In the genomic region with DNA sequence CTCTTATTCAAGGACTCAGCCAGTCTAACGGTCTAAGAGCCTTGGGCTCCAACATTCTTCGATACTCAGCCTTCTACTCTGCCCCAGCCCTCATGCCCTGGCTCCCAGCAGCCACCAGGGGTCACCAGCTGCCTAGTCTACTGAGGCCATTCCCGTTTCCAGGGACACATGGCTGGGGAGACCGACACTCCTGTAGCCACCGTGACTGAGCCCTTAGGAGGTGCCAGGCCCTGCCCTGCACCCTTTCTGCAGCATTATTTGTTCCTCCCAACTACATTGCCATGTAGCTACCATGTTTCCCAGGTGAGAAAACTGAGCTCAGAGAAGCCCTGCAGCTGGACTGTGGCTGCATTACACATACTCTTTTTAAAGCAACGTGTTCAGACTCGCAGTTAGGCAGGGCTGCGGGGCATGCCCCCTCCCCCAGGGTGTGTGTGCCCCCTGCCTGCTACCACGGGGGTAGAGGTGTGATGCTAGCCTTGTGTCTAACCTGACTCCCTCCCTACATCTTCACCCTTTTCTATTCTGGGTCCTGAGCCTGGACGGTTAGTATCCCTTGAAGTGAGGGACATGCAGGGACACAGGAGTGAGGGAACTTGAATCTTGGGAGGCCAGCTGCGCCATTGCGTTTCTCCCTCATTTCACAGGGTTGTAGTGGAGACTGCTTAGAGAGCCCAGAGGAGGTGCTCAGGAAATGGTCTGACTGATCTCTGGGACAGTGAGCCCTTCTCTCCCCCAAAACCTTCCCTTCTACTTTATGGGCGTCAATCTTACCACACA, we compare ENCODE assay signal across 8 cellular contexts. TPM values are rescaled to one million over a fixed set of nuclear protein-coding genes. Genes with fewer than 3 reads are reported as not detected.
DNase-seq lines count a peak whose midpoint lies in the region; ATAC-seq and TF ChIP-seq lines count a peak whose summit lies in the region.

No MANE protein-coding gene starts in this region.

- intact Hi-C loops in head of caudate nucleus (cut with DNase I): loop anchor here (5.0 to 10.0 kb wide), 2 partner anchors 313 to 346 kb away; a partner anchor contains a TSS

- H3K36me3 ChIP-seq in MM.1S (replicated peaks; ENCODE audit: insufficient read depth, low read length) (no peaks in the 10 kb centered on the region), trophoblast cell (ENCODE audit: control insufficient read depth in 1 of 2, insufficient read depth in 2 of 2, low read length in 2 of 2) (no peaks in the 10 kb centered on the region)

- peaks cover 27% of the 10 kb centered on the region for H3F3A ChIP-seq in MM.1S (ENCODE audit: insufficient read depth, low read length)

- WGBS in trophoblast cell (ENCODE audit: extremely low coverage, insufficient coverage, insufficient read length): no CpG with 5 or more reads among the region's 13 CpGs

- H2AFZ ChIP-seq in MM.1S (ENCODE audit: low read length) (no peak overlapping the region), trophoblast cell (ENCODE audit: insufficient read depth, low read length, poor library complexity) (no peak overlapping the region)

- H3K14ac ChIP-seq in trophoblast cell (ENCODE audit: low read length): no peak overlapping the region

- peak overlapping the region; percentile 70 for H3K27ac Mint-ChIP-seq in activated naive CD8-positive, alpha-beta T cell

- peaks cover 2% of the 10 kb centered on the region for H3K4me1 Mint-ChIP-seq in activated naive CD8-positive, alpha-beta T cell (ENCODE audit: low read depth)

- no peaks in the 10 kb centered on the region for H3K79me1 ChIP-seq in trophoblast cell (ENCODE audit: low read length)

- H2BK5ac ChIP-seq in trophoblast cell (ENCODE audit: low read depth, low read length, poor library complexity): no peak overlapping the region

- ATAC-seq in GM19467 (IDR thresholded peaks at IDR 0.05; ENCODE audit: unreplicated experiment) (no peak), HG03097 (IDR thresholded peaks at IDR 0.05; ENCODE audit: low FRiP score, unreplicated experiment) (no peak)

- no peaks in the 10 kb centered on the region for H3K9me2 ChIP-seq in MM.1S (replicated peaks; ENCODE audit: insufficient read depth, low read length)

- H3K27ac ChIP-seq in MM.1S (ENCODE audit: low read length): no peak overlapping the region
- peak overlapping the region; percentile 59 for H3K27ac ChIP-seq in RWPE1
- H3K27ac ChIP-seq in trophoblast cell (ENCODE audit: low read depth, low read length): no peak overlapping the region

- no peak overlapping the region for H3K4me2 ChIP-seq in MM.1S (ENCODE audit: low read depth, low read length)
- no peak overlapping the region for H3K4me2 ChIP-seq in trophoblast cell (ENCODE audit: low read length)

- H3K23ac ChIP-seq in trophoblast cell (ENCODE audit: low read length): no peak overlapping the region

- no peak overlapping the region for H2AK5ac ChIP-seq in trophoblast cell (ENCODE audit: low read length)

- no peak overlapping the region for H3K4me3 Mint-ChIP-seq in activated naive CD8-positive, alpha-beta T cell

- no peaks in the 10 kb centered on the region for H3K36me3 Mint-ChIP-seq in activated naive CD8-positive, alpha-beta T cell

- H3K4me3 ChIP-seq in MM.1S (ENCODE audit: low read length) (no peak overlapping the region), trophoblast cell (ENCODE audit: low read depth, low read length) (no peak overlapping the region)

- peak overlapping the region; percentile 17 for H4K91ac ChIP-seq in trophoblast cell (ENCODE audit: low read depth, low read length)

- H4K20me1 ChIP-seq in MM.1S (ENCODE audit: insufficient read depth, low read length): no peaks in the 10 kb centered on the region

- no peak overlapping the region for H4K8ac ChIP-seq in trophoblast cell (ENCODE audit: low read depth, low read length)

- H2BK12ac ChIP-seq in trophoblast cell (ENCODE audit: low read length): no peak overlapping the region

- H2BK120ac ChIP-seq in trophoblast cell (ENCODE audit: insufficient read depth, low read length, poor library complexity): no peak overlapping the region

- CTCF ChIA-PET in RWPE1 (lab: Yijun Ruan, JAX): interaction anchor here (0.6 to 1.9 kb wide), 17 partner anchors 9 to 1010 kb away, joined by 3 to 41 read pairs (median 4); a partner anchor contains a TSS

- DNase-seq in G401 (ENCODE audit: low spot score) (peak; percentile 89), MM.1S (peak; percentile 49), RWPE1 (ENCODE audit: low spot score) (peak; percentile 68), head of caudate nucleus (peak; percentile 79 to 96 (median 90)), trophoblast cell (peak; percentile 79 to 88)

- no peak overlapping the region for H4K12ac ChIP-seq in trophoblast cell (ENCODE audit: low read depth, low read length)

- H3K27me3 ChIP-seq in MM.1S (replicated peaks; ENCODE audit: insufficient read depth, low read length) (no peaks in the 10 kb centered on the region), trophoblast cell (ENCODE audit: insufficient read depth, low read length) (no peaks in the 10 kb centered on the region)

- peak; percentile 72 for TF ChIP-seq CTCF in MM.1S (IDR thresholded peaks at IDR 0.05; ENCODE audit: low read length)
- peak; percentile 90 for TF ChIP-seq CTCF in RWPE1 (conservative IDR thresholded peaks at IDR 0.05; ENCODE audit: low read depth)

- H3K9me3 Mint-ChIP-seq in activated naive CD8-positive, alpha-beta T cell (ENCODE audit: low read depth): no peaks in the 10 kb centered on the region

- H3K18ac ChIP-seq in trophoblast cell (ENCODE audit: low read length): no peak overlapping the region

- H3K9me3 ChIP-seq in MM.1S (replicated peaks; ENCODE audit: insufficient read depth, low read length) (no peaks in the 10 kb centered on the region), trophoblast cell (ENCODE audit: insufficient read depth, low read depth, low read length) (no peaks in the 10 kb centered on the region)

- POLR2A ChIA-PET in RWPE1 (lab: Yijun Ruan, JAX; ENCODE audit: low non-redundant PET): no interaction called here

- H3K27me3 Mint-ChIP-seq in activated naive CD8-positive, alpha-beta T cell: no peaks in the 10 kb centered on the region

- in situ Hi-C loops in G401 (cut with HindIII; ENCODE audit: low sequenced_read_pairs): no loop called here

- H3K4ac ChIP-seq in trophoblast cell (ENCODE audit: low read depth, low read length): no peak overlapping the region

- no peak overlapping the region for H3K9ac ChIP-seq in MM.1S (ENCODE audit: low read length)
- no peak overlapping the region for H3K9ac ChIP-seq in trophoblast cell (ENCODE audit: low read length)

- H3K79me2 ChIP-seq in MM.1S (ENCODE audit: low read length): peaks cover 9% of the 10 kb centered on the region; the same call in 1 of the 2 replicates
- no peaks in the 10 kb centered on the region for H3K79me2 ChIP-seq in trophoblast cell (ENCODE audit: control insufficient read depth, insufficient read depth, low read length, poor library complexity)

- H3K4me1 ChIP-seq in MM.1S (ENCODE audit: low read length) (peaks cover 32% of the 10 kb centered on the region), trophoblast cell (ENCODE audit: control insufficient read depth in 1 of 2, insufficient read depth in 2 of 2, low read length in 2 of 2) (peaks cover 0 to 4% of the 10 kb centered on the region in 2 experiments)

RNA-seq across cellular contexts. Expression of a gene that starts 17.5 kb away (rescaled TPM):
- total RNA-seq in G401 (2014; rRNA removed; shearing (Covaris generic)): 10.0 and 11.6 TPM in 2 replicates
- 7.4 and 8.0 TPM in 2 replicates for polyA plus RNA-seq in trophoblast cell (2013)

RNA-seq across cellular contexts. Expression of a gene that starts 37.9 kb away (rescaled TPM):
- total RNA-seq in G401 (2014; rRNA removed; shearing (Covaris generic)): 68.8 and 74.1 TPM in 2 replicates
- 143 and 154 TPM in 2 replicates for polyA plus RNA-seq in trophoblast cell (2013)
